Comparison of ENCODE assay signal across 1 cellular context in genomic region chr2:227862741-227863588, GRCh38.
TF ChIP-seq lines count a peak whose summit lies in the region.

No MANE protein-coding gene starts in this region.

TF ChIP-seq in HCT116, 20 proteins besides CTCF, POLR2A, EP300 and RAD21 (continued from another document):
- peak; percentile 56; the same call in 1 of the 2 replicates for TF ChIP-seq POLR2AphosphoS5 (IDR thresholded peaks at IDR 0.05; ENCODE audit: low read depth, low read length)
- TF ChIP-seq YY1 (IDR thresholded peaks at IDR 0.05; ENCODE audit: extremely low read depth, insufficient replicate concordance, low read depth, low read length), result peak; percentile 29
- peak; percentile 99 for TF ChIP-seq JUND (IDR thresholded peaks at IDR 0.05)
- TF ChIP-seq ZNF274 (IDR thresholded peaks at IDR 0.05; ENCODE audit: low read depth, low read length), result no peak
- TF ChIP-seq CBX3 (IDR thresholded peaks at IDR 0.05; ENCODE audit: low read depth), result peak; percentile 86
- TF ChIP-seq SP1 (IDR thresholded peaks at IDR 0.05; ENCODE audit: low read depth), result peak; percentile 84
